1 cellular context compared by ENCODE assay signal in genomic region chr21:46151261-46151988, GRCh38.
TF ChIP-seq lines count a peak whose summit lies in the region.

No MANE protein-coding gene starts in this region.

TF ChIP-seq in H1, 55 proteins besides CTCF, POLR2A, EP300 and RAD21 (continued from another document):
- TF ChIP-seq SP2 (IDR thresholded peaks at IDR 0.05; ENCODE audit: low read length) (no peak), SAP30 (IDR thresholded peaks at IDR 0.05; ENCODE audit: insufficient read depth, insufficient replicate concordance, low read length) (no peak), TCF12 (IDR thresholded peaks at IDR 0.05; ENCODE audit: low read depth, low read length) (no peak), SRF (IDR thresholded peaks at IDR 0.05; ENCODE audit: low read depth, low read length) (no peak), CTBP2 (IDR thresholded peaks at IDR 0.05; ENCODE audit: borderline replicate concordance, insufficient read depth, insufficient read length, low read length) (no peak), JUN (IDR thresholded peaks at IDR 0.05; ENCODE audit: low read depth, low read length) (no peak), CBX5 (IDR thresholded peaks at IDR 0.05; ENCODE audit: low read depth, low read length) (no peak), TEAD4 (IDR thresholded peaks at IDR 0.05; ENCODE audit: low read depth, low read length) (no peak), TAF7 (optimal IDR thresholded peaks at IDR 0.05; ENCODE audit: borderline replicate concordance, low read depth, low read length) (no peak), ATF3 (IDR thresholded peaks at IDR 0.05; ENCODE audit: insufficient read depth, low read depth, low read length) (no peak)
TF ChIP-seq in H1: peak in this region for 0.
